ENCODE assay signal across 1 cellular context in genomic region chr10:118672163-118672562, GRCh38.
TF ChIP-seq lines count a peak whose summit lies in the region.

No MANE protein-coding gene starts in this region.

TF ChIP-seq in HCT116, 20 proteins besides CTCF, POLR2A, EP300 and RAD21 (continued from another document):
- no peak for TF ChIP-seq EZH2phosphoT487 (IDR thresholded peaks at IDR 0.05; ENCODE audit: borderline replicate concordance)
- no peak for TF ChIP-seq EGR1 (IDR thresholded peaks at IDR 0.05; ENCODE audit: low read depth)
